In genomic region chr1:236009857-236010256, GRCh38 we compare ENCODE assay signal across 11 cellular contexts. TPM values are rescaled to one million over a fixed set of nuclear protein-coding genes. Genes with fewer than 3 reads are reported as not detected.
DNase-seq lines count a peak whose midpoint lies in the region; TF ChIP-seq lines count a peak whose summit lies in the region.
"Had no signal": no experiment of that assay in that cellular context is flagged by ENCODE, and none has a peak within 500 bp of the region (broad histone marks: within the 10 kb centered on the region; RNA-seq: fewer than 3 reads in every experiment).

No MANE protein-coding gene starts in this region.

- WGBS in prostate gland = 16% methylated on average over 2 of the region's 2 CpGs

- intact Hi-C loops in prostate gland (cut with DNase I) = no loop called here

- DNase-seq in AG08395 (ENCODE audit: low spot score) (peak; percentile 69), amniotic epithelial cell (ENCODE audit: low read depth) (peak; percentile 44), foreskin fibroblast (peak; percentile 87 to 93), prostate gland (ENCODE audit: low spot score) (no peak), occipital lobe (lab: John Stamatoyannopoulos, UW) (no peak), NOMO-1 treated with dmso at 0.1 percent for 144 hours (lab: John Stamatoyannopoulos, UW; ENCODE audit: unreplicated experiment) (no peak), T-helper 2 cell (no peak)
- no peak for DNase-seq in activated effector memory CD4-positive, alpha-beta T cell treated with anti-CD3 and anti-CD28 coated beads, Interleukin-2, amount 50 U/mL, for 16 hours
- DNase-seq: MV-4-11, NCI-H82 had no signal

- no peaks in the 10 kb centered on the region for H3K27me3 ChIP-seq in prostate gland (replicated peaks; ENCODE audit: insufficient read depth)

- peak overlapping the region; percentile 18 to 31 for H3K27ac ChIP-seq in prostate gland

- no peak for TF ChIP-seq POLR2A in prostate gland (IDR thresholded peaks at IDR 0.05)

- H3K4me3 ChIP-seq in foreskin fibroblast (ENCODE audit: low read depth in 1 of 2, low read length in 2 of 2) (no peak overlapping the region), prostate gland (no peak overlapping the region)

- H3K36me3 ChIP-seq in prostate gland = no peaks in the 10 kb centered on the region

- TF ChIP-seq CTCF in foreskin fibroblast (IDR thresholded peaks at IDR 0.05; ENCODE audit: low read depth, low read length) (no peak), prostate gland (IDR thresholded peaks at IDR 0.05) (no peak)

- no peaks in the 10 kb centered on the region for H3K4me1 ChIP-seq in prostate gland (replicated peaks)

- H3K9me3 ChIP-seq in prostate gland = no peaks in the 10 kb centered on the region

RNA-seq across cellular contexts. Expression of gene NID1, which starts 55.0 kb away (rescaled TPM):
- total RNA-seq in prostate gland (10 to 100 TPM; 21.6 to 74.9 TPM), occipital lobe (17.6 TPM)
- total RNA-seq: B cell had no signal

Comparison
In these comparisons a context has a peak if more than half of its experiments do, and no peak if none do; other contexts are left out.
1. DNase-seq: peak in AG08395 (single experiment), amniotic epithelial cell (single experiment) and foreskin fibroblast (2 of 2); none in prostate gland (single experiment), occipital lobe (single experiment), NOMO-1 treated with dmso at 0.1 percent for 144 hours (single experiment), activated effector memory CD4-positive, alpha-beta T cell treated with anti-CD3 and anti-CD28 coated beads, Interleukin-2, amount 50 U/mL, for 16 hours (single experiment) and T-helper 2 cell (0 of 5).